Comparison of ENCODE assay signal across 24 cellular contexts in the genomic region with DNA sequence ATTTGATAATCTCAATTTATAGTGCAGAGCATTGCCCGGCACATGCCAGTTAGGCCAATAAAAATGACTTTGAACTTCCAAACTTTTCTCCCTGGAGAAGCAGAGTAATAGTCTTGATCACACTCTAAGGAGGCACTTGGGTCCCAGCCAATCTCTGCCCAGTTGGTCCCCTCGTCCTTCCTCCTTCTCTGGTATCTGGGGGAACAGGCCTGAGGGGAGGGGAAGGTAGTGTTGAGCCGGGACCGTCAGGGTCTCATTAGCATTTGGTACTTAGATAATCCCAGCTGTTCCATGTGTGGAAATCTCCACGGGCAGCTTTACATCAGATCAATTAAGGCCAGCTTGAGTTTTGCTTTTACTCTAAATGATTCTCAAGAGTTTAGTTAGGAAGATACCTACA.
"Had no signal": no experiment of that assay in that cellular context is flagged by ENCODE, and none has a peak within 500 bp of the region (broad histone marks: within the 10 kb centered on the region; RNA-seq: fewer than 3 reads in every experiment).

No MANE protein-coding gene starts in this region.

- ATAC-seq: gastrocnemius medialis; left cardiac atrium; lower lobe of right lung; natural killer cell treated with Interleukin-12 subunit alpha and Interleukin-12 subunit beta and Interleukin-15 and Interleukin-18, amount 100 ng/mL, for 72 hours; psoas muscle; right lobe of liver; stimulated activated memory B cell treated with anti-CD40 and anti-IgM and Interleukin-4, amounts not matched to agents 10 μg/mL and 1 μg/mL and 100 μg/mL, for 72 hours; upper lobe of right lung had no signal

- H3K9me3 ChIP-seq: gastrocnemius medialis, lower lobe of right lung, right lobe of liver, upper lobe of right lung, vagina had no signal

- H3K4me1 ChIP-seq: esophagus muscularis mucosa, gastrocnemius medialis, left ventricle myocardium inferior, lower lobe of right lung, neural progenitor cell, psoas muscle, right lobe of liver, tibial artery, upper lobe of right lung, vagina had no signal

- H3K27ac ChIP-seq: epithelial cell of prostate, esophagus muscularis mucosa, gastrocnemius medialis, left ventricle myocardium inferior, lower lobe of right lung, neural progenitor cell, psoas muscle, right lobe of liver, tibial artery, upper lobe of right lung, vagina had no signal

- H3K36me3 ChIP-seq: esophagus muscularis mucosa, gastrocnemius medialis, left ventricle myocardium inferior, lower lobe of right lung, neural progenitor cell, right lobe of liver, spleen, tibial artery, upper lobe of right lung, vagina had no signal

- H3K27me3 ChIP-seq: gastrocnemius medialis, right lobe of liver, upper lobe of right lung, vagina had no signal

- DNase-seq: cortex of kidney; effector memory CD4-positive, alpha-beta T cell; gastrocnemius medialis; kidney; left cardiac atrium; left ventricle myocardium inferior; lower lobe of right lung; mesenchymal stem cell; midbrain; psoas muscle; retina; right lobe of liver; spleen; stimulated activated CD4-positive, alpha-beta T cell treated with anti-CD3 and anti-CD28 coated beads, Interleukin-15, amount 100 ng/mL, for 24 hours; stimulated activated CD4-positive, alpha-beta T cell treated with anti-CD3 and anti-CD28 coated beads, Interleukin-1b, Interleukin-23, amount 100 ng/mL, for 48 hours; stimulated activated CD4-positive, alpha-beta T cell treated with anti-CD3 and anti-CD28 coated beads, Interleukin-4, amount 100 ng/mL, for 24 hours; tibial artery; upper lobe of right lung had no signal

- H3K4me3 ChIP-seq: esophagus muscularis mucosa, gastrocnemius medialis, left ventricle myocardium inferior, lower lobe of right lung, neural progenitor cell, psoas muscle, right lobe of liver, spleen, tibial artery, upper lobe of right lung, vagina had no signal
